In the genomic region with DNA sequence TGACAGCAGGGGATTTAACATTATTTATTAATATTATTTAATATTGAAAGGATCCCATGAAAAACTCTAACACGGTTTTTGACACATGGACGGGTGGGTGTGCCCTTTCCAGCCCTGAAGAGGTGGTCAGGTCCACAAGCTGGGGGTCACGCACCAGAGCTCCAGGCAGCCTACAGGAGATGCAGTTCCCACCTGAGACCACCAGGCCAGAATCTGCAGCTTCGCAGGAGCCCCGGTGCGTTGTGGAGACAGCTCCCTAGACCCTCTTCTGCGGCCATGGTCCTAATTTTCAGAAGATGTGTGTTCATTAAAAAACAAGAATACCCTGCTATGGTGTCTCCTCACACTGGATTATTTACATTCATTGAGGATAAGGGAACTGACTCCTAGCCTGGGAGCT, we compare ENCODE assay signal across 30 cellular contexts.
A peak's percentile ranks its signal among the peaks of the same experiment; 100 is the strongest.
DNase-seq lines count a peak whose midpoint lies in the region; ATAC-seq, FAIRE-seq and TF ChIP-seq lines count a peak whose summit lies in the region.
"Had no signal": no experiment of that assay in that cellular context is flagged by ENCODE, and none has a peak within 500 bp of the region (broad histone marks: within the 10 kb centered on the region; RNA-seq: fewer than 3 reads in every experiment).

No MANE protein-coding gene starts in this region.

- no peak for TF ChIP-seq POLR2A in H1 (IDR thresholded peaks at IDR 0.05; ENCODE audit: control extremely low read depth in 1 of 2, low read depth in 2 of 2, low read length in 2 of 2)
- no peak for TF ChIP-seq POLR2A in gastrocnemius medialis (IDR thresholded peaks at IDR 0.05)

- ATAC-seq in gastrocnemius medialis, result no peak
- ATAC-seq: sciatic nerve had no signal

- no peak overlapping the region for H3K56ac ChIP-seq in H1 (replicated peaks; ENCODE audit: insufficient read length, low read depth, low read length)

- intact Hi-C loops in gastrocnemius medialis (cut with DNase I; ENCODE audit: low total_unique reads), result no loop called here

- no peak overlapping the region for H2BK120ac ChIP-seq in H1 (replicated peaks; ENCODE audit: low read depth, low read length)

- no peak overlapping the region for H2BK20ac ChIP-seq in H1 (ENCODE audit: low read length)

- no peak overlapping the region for H2BK5ac ChIP-seq in H1 (ENCODE audit: low read depth, low read length)

- no peak for FAIRE-seq in H1 (lab: Jason Lieb, UNC)
- FAIRE-seq: RCC 7860 had no signal

- peak in 1 of 2 experiments; percentile 24; a peak in 1 of 4 replicates for TF ChIP-seq RAD21 in H1 (IDR thresholded peaks at IDR 0.05 in 1 of 2, conservative IDR thresholded peaks at IDR 0.05 in 1 of 2; ENCODE audit: low read depth in 2 of 2, low read length in 2 of 2)

- CTCF ChIA-PET in HEK293T (lab: Yijun Ruan, JAX), result no interaction called here
- CTCF ChIA-PET in H1 (lab: Charles Lee; ENCODE audit: partially characterized antibody), result interaction anchor here (0.7 to 1.8 kb wide), 14 partner anchors 11 to 423 kb away, joined by 3 to 7 read pairs (median 3); no protein-coding TSS in a partner anchor

- H3K36me3 ChIP-seq in H1 (ENCODE audit: control insufficient read depth in 2 of 4, insufficient read depth in 4 of 4, low read length in 3 of 4) (no peaks in the 10 kb centered on the region), gastrocnemius medialis (no peaks in the 10 kb centered on the region)
- H3K36me3 ChIP-seq: esophagus muscularis mucosa, tibial nerve had no signal

- 0 out of 2 replicates have a peak overlapping the region, but pooled peaks have one; percentile 49 for H2BK15ac ChIP-seq in H1 (ENCODE audit: low read length)

- no peak overlapping the region for H3K4ac ChIP-seq in H1 (replicated peaks; ENCODE audit: insufficient read length, low read depth, low read length)

- 86% methylated on average over 7 of the region's 7 CpGs; no CpG with 5 or more reads in 1 of the 2 experiments for WGBS in H1 (ENCODE audit: extremely low coverage in 1 of 2, insufficient coverage in 1 of 2, insufficient read length in 1 of 2, insufficient replicate concordance in 2 of 2, low coverage in 1 of 2, low lambda C conversion rate in 2 of 2, missing lambda C conversion rate in 1 of 2), 2 experiments

- peaks cover 0 to 5% of the 10 kb centered on the region in 2 experiments; a peak in 2 of 4 replicates for H3K9me3 ChIP-seq in H1 (ENCODE audit: insufficient read depth in 2 of 2, low read depth in 1 of 2, low read length in 1 of 2)
- H3K9me3 ChIP-seq in gastrocnemius medialis, result no peaks in the 10 kb centered on the region
- H3K9me3 ChIP-seq: esophagus muscularis mucosa, tibial nerve had no signal

- no peaks in the 10 kb centered on the region for H3K27me3 ChIP-seq in H1 (replicated peaks in 1 of 4; ENCODE audit: control insufficient read depth in 3 of 4, extremely low read depth in 1 of 4, insufficient read depth in 3 of 4, low read length in 3 of 4)
- peaks cover 0 to 5% (median 0%) of the 10 kb centered on the region in 3 donors for H3K27me3 ChIP-seq in gastrocnemius medialis

- H3K79me1 ChIP-seq in H1 (ENCODE audit: low read depth, low read length), result no peaks in the 10 kb centered on the region

- no peaks in the 10 kb centered on the region for H3K79me2 ChIP-seq in H1 (ENCODE audit: control insufficient read depth in 1 of 2, insufficient read depth in 2 of 2, low read length in 2 of 2)
- H3K79me2 ChIP-seq: parathyroid adenoma had no signal

- in situ Hi-C loops in gastrocnemius medialis (cut with MboI; ENCODE audit: low sequenced_read_pairs in 4 of 4), result no loop called here

- no peaks in the 10 kb centered on the region; the same call in 1 of the 2 replicates for H3K23me2 ChIP-seq in H1 (ENCODE audit: low read depth, low read length)

- DNase-seq in ELR (ENCODE audit: low read depth) (peak; percentile 11), HEK293T (ENCODE audit: extremely low spot score) (peak; percentile 35), H1 (ENCODE audit: low read depth in 1 of 2, low spot score in 2 of 2) (no peak), mesenteric fat pad (ENCODE audit: low spot score) (peak; percentile 79), gastrocnemius medialis (no peak), AG20443 (ENCODE audit: low spot score) (no peak), AG08396 (ENCODE audit: low spot score) (no peak), NCI-H1436 (lab: John Stamatoyannopoulos, UW) (no peak)
- DNase-seq: activated CD4-positive, alpha-beta T cell treated with anti-CD3 and anti-CD28 coated beads, Interleukin-2, amount 10 ng/mL, durations not matched to agents 7 days and 5 days; activated naive CD8-positive, alpha-beta T cell treated with anti-CD3 and anti-CD28 coated beads, Interleukin-2, amount 10 ng/mL, durations not matched to agents 7 days and 5 days; aorta; caudate nucleus; CD8-positive, alpha-beta memory T cell; DMS 273 treated with DMSO at 0.1 percent for 48 hours; EL; foreskin melanocyte; left cardiac atrium; NCI-H1048; NCI-H1694; NCI-H446 treated with DMSO at 0.1 percent for 48 hours; NCI-H774; stimulated activated CD4-positive, alpha-beta T cell treated with anti-CD3 and anti-CD28 coated beads, Interleukin-12 subunit alpha, Interleukin-12 subunit beta, amount 100 ng/mL, for 4 hours; stimulated activated CD4-positive, alpha-beta T cell treated with anti-CD3 and anti-CD28 coated beads, Interleukin-4, amount 100 ng/mL, for 24 hours; T1000 had no signal

- no peak overlapping the region for H3K18ac ChIP-seq in H1 (ENCODE audit: extremely low read depth, low read length)

- H4K91ac ChIP-seq in H1 (replicated peaks; ENCODE audit: insufficient read length, low read length), result no peak overlapping the region

- TF ChIP-seq CTCF in H1 (IDR thresholded peaks at IDR 0.05; ENCODE audit: control extremely low read depth in 1 of 3, insufficient read depth in 1 of 3, low read depth in 1 of 3, low read length in 3 of 3) (peak; percentile 16 to 51 (median 49); a peak in 3 of 4 replicates), gastrocnemius medialis (IDR thresholded peaks at IDR 0.05 in 4 of 5, conservative IDR thresholded peaks at IDR 0.05 in 1 of 5) (no peak)

- H4K5ac ChIP-seq in H1 (ENCODE audit: insufficient read length, low read depth, low read length), result no peak overlapping the region

- no peak overlapping the region for H3K9ac ChIP-seq in H1 (replicated peaks in 1 of 4; ENCODE audit: extremely low read depth in 1 of 4, low read depth in 3 of 4, low read length in 3 of 4)
- H3K9ac ChIP-seq: parathyroid adenoma had no signal

- no peak for TF ChIP-seq EP300 in H1 (IDR thresholded peaks at IDR 0.05; ENCODE audit: borderline replicate concordance in 1 of 2, low read depth in 2 of 2, low read length in 2 of 2)

- H2AK5ac ChIP-seq in H1 (ENCODE audit: low read depth, low read length), result no peak overlapping the region

- H3K4me1 ChIP-seq in H1 (replicated peaks in 1 of 4; ENCODE audit: control insufficient read depth in 3 of 4, insufficient read depth in 4 of 4, low read length in 3 of 4) (peaks cover 4 to 10% (median 7%) of the 10 kb centered on the region in 4 experiments; a peak in 6 of 7 replicates), gastrocnemius medialis (no peaks in the 10 kb centered on the region)
- H3K4me1 ChIP-seq: parathyroid adenoma, tibial nerve had no signal

- POLR2A ChIA-PET in HEK293T (lab: Yijun Ruan, JAX) (no interaction called here), H1 (lab: Charles Lee; ENCODE audit: partially characterized antibody) (no interaction called here)

- no peak overlapping the region for H2BK12ac ChIP-seq in H1 (ENCODE audit: low read depth, low read length)

- H4K8ac ChIP-seq in H1 (ENCODE audit: extremely low read depth, insufficient read depth, low read length), result no peak overlapping the region

- H3K4me2 ChIP-seq in H1 (ENCODE audit: insufficient read depth in 1 of 2, low read depth in 2 of 2, low read length in 2 of 2), result no peak overlapping the region

- H3K4me3 ChIP-seq in H1 (ENCODE audit: extremely low read depth in 1 of 4, insufficient read depth in 2 of 4, low read depth in 3 of 4, low read length in 4 of 4) (no peak overlapping the region), gastrocnemius medialis (no peak overlapping the region)
- H3K4me3 ChIP-seq: esophagus muscularis mucosa, tibial nerve had no signal

- no peak overlapping the region for H2AFZ ChIP-seq in H1 (ENCODE audit: low read length)
- H2AFZ ChIP-seq: parathyroid adenoma had no signal

- H3K23ac ChIP-seq in H1 (ENCODE audit: insufficient read length), result no peak overlapping the region

- H3K27ac ChIP-seq in H1 (ENCODE audit: low read depth, low read length) (no peak overlapping the region), gastrocnemius medialis (no peak overlapping the region)
- H3K27ac ChIP-seq: esophagus muscularis mucosa, parathyroid adenoma, tibial nerve, VCaP had no signal

- H3K14ac ChIP-seq in H1 (ENCODE audit: insufficient read length), result no peak overlapping the region

- H4K20me1 ChIP-seq in H1 (replicated peaks in 1 of 2; ENCODE audit: control insufficient read depth in 1 of 2, insufficient read depth in 2 of 2, low read length in 2 of 2), result no peaks in the 10 kb centered on the region

TF ChIP-seq in HEK293T, 16 proteins besides CTCF, POLR2A, EP300 and RAD21 (continues in another document):
- TF ChIP-seq L3MBTL2 (conservative IDR thresholded peaks at IDR 0.05) (no peak), NFRKB (IDR thresholded peaks at IDR 0.05) (no peak), ELF4 (IDR thresholded peaks at IDR 0.05) (no peak), FOXA1 (IDR thresholded peaks at IDR 0.05) (no peak)
- TF ChIP-seq, protein P1, sequence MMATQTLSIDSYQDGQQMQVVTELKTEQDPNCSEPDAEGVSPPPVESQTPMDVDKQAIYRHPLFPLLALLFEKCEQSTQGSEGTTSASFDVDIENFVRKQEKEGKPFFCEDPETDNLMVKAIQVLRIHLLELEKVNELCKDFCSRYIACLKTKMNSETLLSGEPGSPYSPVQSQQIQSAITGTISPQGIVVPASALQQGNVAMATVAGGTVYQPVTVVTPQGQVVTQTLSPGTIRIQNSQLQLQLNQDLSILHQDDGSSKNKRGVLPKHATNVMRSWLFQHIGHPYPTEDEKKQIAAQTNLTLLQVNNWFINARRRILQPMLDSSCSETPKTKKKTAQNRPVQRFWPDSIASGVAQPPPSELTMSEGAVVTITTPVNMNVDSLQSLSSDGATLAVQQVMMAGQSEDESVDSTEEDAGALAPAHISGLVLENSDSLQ (IDR thresholded peaks at IDR 0.05), result no peak

TF ChIP-seq in H1, 55 proteins besides CTCF, POLR2A, EP300 and RAD21 (continues in another document):
- TF ChIP-seq CREB1 (IDR thresholded peaks at IDR 0.05) (no peak), BACH1 (IDR thresholded peaks at IDR 0.05; ENCODE audit: low read length) (no peak), TAF7 (optimal IDR thresholded peaks at IDR 0.05; ENCODE audit: borderline replicate concordance, low read depth, low read length) (no peak), CHD2 (IDR thresholded peaks at IDR 0.05; ENCODE audit: low read length) (no peak), MAFK (IDR thresholded peaks at IDR 0.05; ENCODE audit: low read depth, low read length) (no peak)
- TF ChIP-seq, protein P2, sequence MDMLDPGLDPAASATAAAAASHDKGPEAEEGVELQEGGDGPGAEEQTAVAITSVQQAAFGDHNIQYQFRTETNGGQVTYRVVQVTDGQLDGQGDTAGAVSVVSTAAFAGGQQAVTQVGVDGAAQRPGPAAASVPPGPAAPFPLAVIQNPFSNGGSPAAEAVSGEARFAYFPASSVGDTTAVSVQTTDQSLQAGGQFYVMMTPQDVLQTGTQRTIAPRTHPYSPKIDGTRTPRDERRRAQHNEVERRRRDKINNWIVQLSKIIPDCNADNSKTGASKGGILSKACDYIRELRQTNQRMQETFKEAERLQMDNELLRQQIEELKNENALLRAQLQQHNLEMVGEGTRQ (IDR thresholded peaks at IDR 0.05; ENCODE audit: low read length), result no peak

Comparison
In these comparisons a context has a peak if more than half of its experiments do, and no peak if none do; other contexts are left out.
1. DNase-seq: peak in ELR (single experiment), HEK293T (single experiment) and mesenteric fat pad (single experiment); none in H1 (0 of 2), gastrocnemius medialis (0 of 2), AG20443 (single experiment), AG08396 (single experiment) and NCI-H1436 (single experiment).
2. CTCF ChIP-seq: peak in H1 (3 of 3); none in gastrocnemius medialis (0 of 5).